ENCODE assay signal across 15 cellular contexts in the genomic region with DNA sequence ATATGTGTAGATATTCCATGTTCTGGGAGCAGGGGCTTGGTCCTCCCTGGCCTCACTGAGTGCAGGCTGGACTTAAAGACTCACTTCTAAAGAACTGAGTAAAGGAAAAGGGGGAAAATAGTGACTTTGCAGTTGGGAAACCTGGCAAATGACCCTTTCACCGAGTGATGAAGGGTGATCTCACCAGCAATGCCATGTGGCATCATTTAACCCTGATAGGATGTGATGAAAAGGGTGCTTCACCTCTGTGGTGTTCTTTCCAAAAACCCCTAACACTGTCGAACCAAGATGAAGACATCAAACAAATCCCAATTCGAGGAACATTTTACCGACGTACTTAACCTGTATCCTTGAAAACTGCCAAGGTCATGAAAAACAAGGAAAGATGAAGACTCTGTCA.
"Had no signal": no experiment of that assay in that cellular context is flagged by ENCODE, and none has a peak within 500 bp of the region (broad histone marks: within the 10 kb centered on the region; RNA-seq: fewer than 3 reads in every experiment).

No MANE protein-coding gene starts in this region.

- H3K9me3 ChIP-seq: adrenal gland, gastrocnemius medialis, testis had no signal

- H3K27ac Mint-ChIP-seq: activated T-helper 17 cell treated with anti-CD3 and anti-CD28 coated beads, Interleukin-2, amount 50 U/mL, for 72 hours had no signal

- H3K9me3 Mint-ChIP-seq: neural crest cell had no signal

- H3K4me3 ChIP-seq: adrenal gland, gastrocnemius medialis, testis had no signal

- H3K4me3 Mint-ChIP-seq: activated T-helper 17 cell treated with anti-CD3 and anti-CD28 coated beads, Interleukin-2, amount 50 U/mL, for 72 hours; neural crest cell; stimulated activated naive CD8-positive, alpha-beta T cell treated with anti-CD3 and anti-CD28 coated beads, Interleukin-15, amount 100 ng/mL, for 72 hours had no signal

- H3K27ac ChIP-seq: adrenal gland, gastrocnemius medialis, testis, WERI-Rb-1 had no signal

- H3K4me1 ChIP-seq: adrenal gland, gastrocnemius medialis, testis had no signal

- H3K36me3 ChIP-seq: adrenal gland, gastrocnemius medialis, WERI-Rb-1 had no signal

- DNase-seq: activated CD4-positive, alpha-beta T cell treated with anti-CD3 and anti-CD28 coated beads for 4 hours; activated naive CD4-positive, alpha-beta T cell treated with anti-CD3 and anti-CD28 coated beads, Interleukin-2, amount 50 U/mL, for 16 hours; adrenal gland; gastrocnemius medialis; kidney; left ventricle myocardium superior; mesendoderm; stimulated activated CD4-positive, alpha-beta T cell treated with anti-CD3 and anti-CD28 coated beads, Interleukin-4, amount 100 ng/mL, for 1 hour; stimulated activated naive CD8-positive, alpha-beta T cell treated with anti-CD3 and anti-CD28 coated beads, Interleukin-15, amount 100 ng/mL, for 72 hours; T-helper 1 cell; testis; WERI-Rb-1 had no signal

- ATAC-seq: activated T-helper 17 cell treated with anti-CD3 and anti-CD28 coated beads, Interleukin-2, amount 50 U/mL, for 72 hours; esophagus mucosa; gastrocnemius medialis; left ventricle myocardium superior had no signal

- H3K27me3 ChIP-seq: adrenal gland, gastrocnemius medialis, testis had no signal
